In genomic region chr6:170152989-170153388, GRCh38 we compare ENCODE assay signal across 1 cellular context.
TF ChIP-seq lines count a peak whose summit lies in the region.

No MANE protein-coding gene starts in this region.

TF ChIP-seq in HepG2, 621 proteins besides CTCF, POLR2A, EP300 and RAD21 (continued from another document):
- TF ChIP-seq ZNF639 (CRISPR knock-in tag; conservative IDR thresholded peaks at IDR 0.05) (no peak), PAX8 (CRISPR knock-in tag; IDR thresholded peaks at IDR 0.05; ENCODE audit: borderline replicate concordance) (no peak), RORA (CRISPR knock-in tag; IDR thresholded peaks at IDR 0.05) (no peak), ZIK1 (CRISPR knock-in tag; IDR thresholded peaks at IDR 0.05; ENCODE audit: borderline replicate concordance, low read depth) (no peak), ZBTB37 (CRISPR knock-in tag; IDR thresholded peaks at IDR 0.05) (no peak), E2F2 (CRISPR knock-in tag; IDR thresholded peaks at IDR 0.05; ENCODE audit: borderline replicate concordance) (no peak), KLF15 (CRISPR knock-in tag; IDR thresholded peaks at IDR 0.05; ENCODE audit: borderline replicate concordance) (no peak), ZC3H13 (CRISPR knock-in tag; IDR thresholded peaks at IDR 0.05) (no peak), TIGD3 (CRISPR knock-in tag; IDR thresholded peaks at IDR 0.05; ENCODE audit: borderline replicate concordance) (no peak)
TF ChIP-seq in HepG2: peak in this region for 5.
